10 cellular contexts compared by ENCODE assay signal in genomic region chrX:1534321-1535168, GRCh38. TPM values are rescaled to one million over a fixed set of nuclear protein-coding genes. Genes with fewer than 3 reads are reported as not detected.
DNase-seq lines count a peak whose midpoint lies in the region; ATAC-seq, FAIRE-seq and TF ChIP-seq lines count a peak whose summit lies in the region.
"Had no signal": no experiment of that assay in that cellular context is flagged by ENCODE, and none has a peak within 500 bp of the region (broad histone marks: within the 10 kb centered on the region; RNA-seq: fewer than 3 reads in every experiment).

No MANE protein-coding gene starts in this region.

- TF ChIP-seq CTCF in SU-DHL-6 (IDR thresholded peaks at IDR 0.05; ENCODE audit: insufficient read depth, low read length, poor library complexity, severe bottlenecking) = no peak
- TF ChIP-seq CTCF in type B pancreatic cell (conservative IDR thresholded peaks at IDR 0.05) = no peak

- H3K27ac ChIP-seq in SU-DHL-6 (ENCODE audit: low read depth, low read length) = peak overlapping the region; percentile 100

- H4K20me1 ChIP-seq in SU-DHL-6 (ENCODE audit: low read depth, low read length) = no peaks in the 10 kb centered on the region

- no peak overlapping the region for H3K4me3 Mint-ChIP-seq in type B pancreatic cell

- H3K4me2 ChIP-seq in SU-DHL-6 (ENCODE audit: low read depth, low read length, poor library complexity, severe bottlenecking) = peak overlapping the region; percentile 90

- H3K9me3 ChIP-seq in SU-DHL-6 (ENCODE audit: insufficient read depth, low read length) = no peaks in the 10 kb centered on the region

- H3K79me2 ChIP-seq in SU-DHL-6 (ENCODE audit: insufficient read depth, low read length) = peaks cover 41% of the 10 kb centered on the region

- no peaks in the 10 kb centered on the region for H3K36me3 Mint-ChIP-seq in type B pancreatic cell

- H2AFZ ChIP-seq in SU-DHL-6 (ENCODE audit: low read depth, low read length, severe bottlenecking) = no peak overlapping the region

- no peaks in the 10 kb centered on the region for H3K27me3 ChIP-seq in SU-DHL-6 (ENCODE audit: low read length)

- peak; percentile 35 for ATAC-seq in HG02938 (IDR thresholded peaks at IDR 0.05; ENCODE audit: unreplicated experiment)
- no peak for ATAC-seq in GM18861 (IDR thresholded peaks at IDR 0.05; ENCODE audit: unreplicated experiment)
- no peak for ATAC-seq in GM21360 (IDR thresholded peaks at IDR 0.05; ENCODE audit: unreplicated experiment)

- no peaks in the 10 kb centered on the region for H3K4me1 Mint-ChIP-seq in type B pancreatic cell (ENCODE audit: unreplicated experiment)

- no peaks in the 10 kb centered on the region for H3K9me3 Mint-ChIP-seq in type B pancreatic cell

- no peak for FAIRE-seq in GM12892 (lab: Jason Lieb, UNC)
- FAIRE-seq: astrocyte had no signal

- H3K9ac ChIP-seq in SU-DHL-6 (ENCODE audit: low read length) = peak overlapping the region; percentile 81

- H3K27ac Mint-ChIP-seq in type B pancreatic cell = no peak overlapping the region

- peak overlapping the region; percentile 61 for H3K4me3 ChIP-seq in SU-DHL-6 (ENCODE audit: insufficient read depth, low read length, poor library complexity, severe bottlenecking)

- no peaks in the 10 kb centered on the region for H3K9me2 ChIP-seq in SU-DHL-6 (replicated peaks; ENCODE audit: insufficient read depth, low read length)

- peaks cover 24% of the 10 kb centered on the region for H3F3A ChIP-seq in SU-DHL-6 (ENCODE audit: insufficient read depth)

- H3K36me3 ChIP-seq in SU-DHL-6 (ENCODE audit: low read length) = peaks cover 6% of the 10 kb centered on the region

- peak; percentile 74 for TF ChIP-seq POLR2A in GM12892 (IDR thresholded peaks at IDR 0.05; ENCODE audit: low read depth, low read length)

- DNase-seq in GM12892 (ENCODE audit: insufficient read length) = no peak
- peak; percentile 15 for DNase-seq in effector CD8-positive, alpha-beta T cell (lab: John Stamatoyannopoulos, UW)
- peak; percentile 44 for DNase-seq in type B pancreatic cell (ENCODE audit: extremely low spot score, unreplicated experiment)
- DNase-seq in NK-92 treated with Interleukin-12 subunit alpha and Interleukin-12 subunit beta, amount 100 ng/mL, for 24 hours (lab: John Stamatoyannopoulos, UW) = no peak

- no peaks in the 10 kb centered on the region for H3K27me3 Mint-ChIP-seq in type B pancreatic cell

RNA-seq across cellular contexts. Expression of gene P2RY8, which starts 2.4 kb away (rescaled TPM):
- 31.4 TPM for polyA plus RNA-seq in GM12892 (2012; ENCODE audit: missing spikeins)
- not detected in 2 replicates for total RNA-seq in type B pancreatic cell (ENCODE audit: low replicate concordance)
- total RNA-seq: astrocyte had no signal
- polyA plus RNA-seq: neural cell had no signal

RNA-seq across cellular contexts. Expression of gene AKAP17A, which starts 56.9 kb away (rescaled TPM):
- 29.9 TPM for polyA plus RNA-seq in GM12892 (2012; ENCODE audit: missing spikeins)
- total RNA-seq in type B pancreatic cell (ENCODE audit: low replicate concordance) = 49.8 and 53.0 TPM in 2 replicates

Comparison
In these comparisons a context has a peak if more than half of its experiments do, and no peak if none do; other contexts are left out.
1. DNase-seq: peak in effector CD8-positive, alpha-beta T cell (single experiment) and type B pancreatic cell (single experiment); none in GM12892 (single experiment) and NK-92 treated with Interleukin-12 subunit alpha and Interleukin-12 subunit beta, amount 100 ng/mL, for 24 hours (single experiment).